ENCODE assay signal across 20 cellular contexts in the genomic region with DNA sequence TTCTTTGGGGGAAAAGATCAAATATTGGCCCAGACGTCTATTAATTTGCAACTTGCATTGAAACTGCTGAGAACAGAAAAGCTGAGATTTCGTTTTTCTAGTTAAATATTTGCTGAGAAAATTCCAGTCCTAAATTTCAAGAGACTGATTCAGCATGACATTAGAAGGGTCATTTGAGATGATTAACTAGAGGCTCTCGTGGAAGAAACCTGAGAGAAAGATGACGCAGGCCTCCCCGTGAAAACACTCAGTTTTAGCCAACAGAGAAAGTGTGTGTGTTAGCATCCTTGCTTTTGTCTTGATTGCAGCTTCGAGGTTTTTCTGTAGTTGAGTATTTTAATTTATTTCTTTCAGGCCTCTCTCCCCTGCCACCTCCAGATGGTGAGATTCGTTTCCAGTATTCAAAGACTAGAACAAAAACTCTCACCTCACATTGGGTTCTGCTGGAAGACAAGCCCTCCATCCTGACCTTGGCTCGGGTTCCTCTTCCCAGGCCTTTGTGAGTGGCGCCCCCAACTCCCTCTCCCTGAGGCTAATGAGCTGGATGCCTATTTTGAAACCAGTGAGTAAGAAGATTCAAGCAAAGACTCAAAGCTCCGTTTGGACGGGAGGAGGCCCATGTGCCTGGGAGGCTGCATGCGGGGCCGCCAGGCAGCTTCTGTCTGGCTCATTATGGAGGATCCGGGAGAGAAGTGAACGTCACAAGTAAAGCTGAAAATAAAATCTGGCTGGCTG. TPM values are rescaled to one million over a fixed set of nuclear protein-coding genes. Genes with fewer than 3 reads are reported as not detected.
A peak's percentile ranks its signal among the peaks of the same experiment; 100 is the strongest.
DNase-seq lines count a peak whose midpoint lies in the region; ATAC-seq, FAIRE-seq and TF ChIP-seq lines count a peak whose summit lies in the region.
"Had no signal": no experiment of that assay in that cellular context is flagged by ENCODE, and none has a peak within 500 bp of the region (broad histone marks: within the 10 kb centered on the region; RNA-seq: fewer than 3 reads in every experiment).

No MANE protein-coding gene starts in this region.

- H3K4me3 ChIP-seq in AG04450 (ENCODE audit: low read depth, low read length) = no peak overlapping the region
- H3K4me3 ChIP-seq: gastroesophageal sphincter had no signal

- peak overlapping the region; percentile 11 for H3K27ac ChIP-seq in AG04450 (ENCODE audit: low read depth, low read length)
- H3K27ac ChIP-seq: gastroesophageal sphincter had no signal

- H3K4me1 Mint-ChIP-seq in nephron progenitor cell = peaks cover 33% of the 10 kb centered on the region
- peaks cover 9% of the 10 kb centered on the region for H3K4me1 Mint-ChIP-seq in activated CD8-positive, alpha-beta memory T cell treated with anti-CD3 and anti-CD28 coated beads, Interleukin-2, amount 10 ng/mL, durations not matched to agents 7 days and 5 days

- DNase-seq in AG04450 (ENCODE audit: low read depth, low spot score) = no peak
- DNase-seq in RCC 7860 (ENCODE audit: low spot score) = peak; percentile 84
- DNase-seq in fibroblast of peridontal ligament (ENCODE audit: extremely low read depth) = peak; percentile 65
- DNase-seq in nephron progenitor cell = no peak
- no peak for DNase-seq in inferior parietal cortex (ENCODE audit: extremely low spot score)
- DNase-seq in GM12892 (ENCODE audit: insufficient read length) = no peak
- no peak for DNase-seq in activated CD8-positive, alpha-beta memory T cell treated with anti-CD3 and anti-CD28 coated beads, Interleukin-2, amount 10 ng/mL, durations not matched to agents 7 days and 5 days
- DNase-seq: activated CD4-positive, alpha-beta T cell treated with anti-CD3 and anti-CD28 coated beads for 1 hour; activated T-cell treated with anti-CD3 and anti-CD28 coated beads, Interleukin-2, amount 50 U/mL, for 4 hours; DMS79; effector CD4-positive, alpha-beta T cell; natural killer cell; NCI-H1417; NCI-H526 treated with DMSO at 0.1 percent for 48 hours; small intestine; substantia nigra; T-cell had no signal

- CTCF ChIA-PET in AG04450 (lab: Charles Lee) = interaction anchor here (0.8 kb wide), 1 partner anchor 472 kb away, joined by 3 read pairs; no protein-coding TSS in a partner anchor
- CTCF ChIA-PET in activated CD8-positive, alpha-beta memory T cell treated with anti-CD3 and anti-CD28 coated beads, Interleukin-2, amount 10 ng/mL, durations not matched to agents 7 days and 5 days (lab: Charles Lee) = no interaction called here

- TF ChIP-seq CTCF in AG04450 (IDR thresholded peaks at IDR 0.05; ENCODE audit: low read depth, low read length) = no peak
- no peak for TF ChIP-seq CTCF in nephron progenitor cell (IDR thresholded peaks at IDR 0.05)

- H3K27me3 ChIP-seq in AG04450 (ENCODE audit: control insufficient read depth, insufficient read depth, low read length) = peaks cover 6% of the 10 kb centered on the region

- no peak for ATAC-seq in GM21526 (IDR thresholded peaks at IDR 0.05; ENCODE audit: low FRiP score, unreplicated experiment)
- ATAC-seq in activated CD8-positive, alpha-beta memory T cell treated with anti-CD3 and anti-CD28 coated beads, Interleukin-2, amount 10 ng/mL, durations not matched to agents 7 days and 5 days = no peak
- ATAC-seq: activated T-cell treated with anti-CD3 and anti-CD28 coated beads, Interleukin-2, amount 50 U/mL, for 4 hours; gastroesophageal sphincter; natural killer cell; T-cell had no signal

- POLR2A ChIA-PET in AG04450 (lab: Yijun Ruan, JAX) = no interaction called here

- H3K27ac Mint-ChIP-seq in nephron progenitor cell = peak overlapping the region; percentile 91
- H3K27ac Mint-ChIP-seq in activated CD8-positive, alpha-beta memory T cell treated with anti-CD3 and anti-CD28 coated beads, Interleukin-2, amount 10 ng/mL, durations not matched to agents 7 days and 5 days = no peak overlapping the region
- H3K27ac Mint-ChIP-seq: natural killer cell, T-cell had no signal

- peak; percentile 99 for FAIRE-seq in RCC 7860 (lab: Jason Lieb, UNC)
- FAIRE-seq in GM12892 (lab: Jason Lieb, UNC) = no peak
- FAIRE-seq: keratinocyte, small intestine had no signal

- peaks cover 4% of the 10 kb centered on the region for H3K27me3 Mint-ChIP-seq in nephron progenitor cell (ENCODE audit: low read depth, poor library complexity)
- peaks cover 14% of the 10 kb centered on the region for H3K27me3 Mint-ChIP-seq in activated CD8-positive, alpha-beta memory T cell treated with anti-CD3 and anti-CD28 coated beads, Interleukin-2, amount 10 ng/mL, durations not matched to agents 7 days and 5 days

- peaks cover 12% of the 10 kb centered on the region for H3K9me3 Mint-ChIP-seq in nephron progenitor cell
- no peaks in the 10 kb centered on the region for H3K9me3 Mint-ChIP-seq in activated CD8-positive, alpha-beta memory T cell treated with anti-CD3 and anti-CD28 coated beads, Interleukin-2, amount 10 ng/mL, durations not matched to agents 7 days and 5 days (ENCODE audit: low read depth)
- H3K9me3 Mint-ChIP-seq: activated T-cell treated with anti-CD3 and anti-CD28 coated beads, Interleukin-2, amount 50 U/mL, for 4 hours; natural killer cell; T-cell had no signal

- no peak for TF ChIP-seq POLR2A in GM12892 (IDR thresholded peaks at IDR 0.05; ENCODE audit: low read depth, low read length)

- no peaks in the 10 kb centered on the region for H3K9me3 ChIP-seq in AG04450 (ENCODE audit: control insufficient read depth, insufficient read depth, low read length)

- H3K36me3 Mint-ChIP-seq in nephron progenitor cell (ENCODE audit: low read depth) = peaks cover 12% of the 10 kb centered on the region
- H3K36me3 Mint-ChIP-seq in activated CD8-positive, alpha-beta memory T cell treated with anti-CD3 and anti-CD28 coated beads, Interleukin-2, amount 10 ng/mL, durations not matched to agents 7 days and 5 days = no peaks in the 10 kb centered on the region
- H3K36me3 Mint-ChIP-seq: natural killer cell, T-cell had no signal

- no peak overlapping the region for H3K4me3 Mint-ChIP-seq in nephron progenitor cell
- no peak overlapping the region for H3K4me3 Mint-ChIP-seq in activated CD8-positive, alpha-beta memory T cell treated with anti-CD3 and anti-CD28 coated beads, Interleukin-2, amount 10 ng/mL, durations not matched to agents 7 days and 5 days
- H3K4me3 Mint-ChIP-seq: activated T-cell treated with anti-CD3 and anti-CD28 coated beads, Interleukin-2, amount 50 U/mL, for 4 hours; natural killer cell; T-cell had no signal

RNA-seq across cellular contexts. Expression of gene CELSR1, which starts 52.4 kb away (rescaled TPM):
- polyA plus RNA-seq in AG04450 (2011; rRNA removed) = 0.14 and 0.19 TPM in 2 replicates
- polyA minus RNA-seq in AG04450 (2011; rRNA and poly(A)+ RNA removed) = 0.22 and 0.41 TPM in 2 replicates
- 0.11 TPM for polyA plus RNA-seq in GM12892 (2012; ENCODE audit: missing spikeins)
- total RNA-seq in activated CD8-positive, alpha-beta memory T cell treated with anti-CD3 and anti-CD28 coated beads, Interleukin-2, amount 10 ng/mL, durations not matched to agents 7 days and 5 days = under 1 TPM; 0.06 to 0.12 TPM

Comparison
In these comparisons a context has a peak if more than half of its experiments do, and no peak if none do; other contexts are left out.
1. DNase-seq: peak in RCC 7860 (single experiment) and fibroblast of peridontal ligament (single experiment); none in AG04450 (single experiment), nephron progenitor cell (single experiment), inferior parietal cortex (single experiment), GM12892 (single experiment) and activated CD8-positive, alpha-beta memory T cell treated with anti-CD3 and anti-CD28 coated beads, Interleukin-2, amount 10 ng/mL, durations not matched to agents 7 days and 5 days (single experiment).